8 cellular contexts compared by ENCODE assay signal in the genomic region with DNA sequence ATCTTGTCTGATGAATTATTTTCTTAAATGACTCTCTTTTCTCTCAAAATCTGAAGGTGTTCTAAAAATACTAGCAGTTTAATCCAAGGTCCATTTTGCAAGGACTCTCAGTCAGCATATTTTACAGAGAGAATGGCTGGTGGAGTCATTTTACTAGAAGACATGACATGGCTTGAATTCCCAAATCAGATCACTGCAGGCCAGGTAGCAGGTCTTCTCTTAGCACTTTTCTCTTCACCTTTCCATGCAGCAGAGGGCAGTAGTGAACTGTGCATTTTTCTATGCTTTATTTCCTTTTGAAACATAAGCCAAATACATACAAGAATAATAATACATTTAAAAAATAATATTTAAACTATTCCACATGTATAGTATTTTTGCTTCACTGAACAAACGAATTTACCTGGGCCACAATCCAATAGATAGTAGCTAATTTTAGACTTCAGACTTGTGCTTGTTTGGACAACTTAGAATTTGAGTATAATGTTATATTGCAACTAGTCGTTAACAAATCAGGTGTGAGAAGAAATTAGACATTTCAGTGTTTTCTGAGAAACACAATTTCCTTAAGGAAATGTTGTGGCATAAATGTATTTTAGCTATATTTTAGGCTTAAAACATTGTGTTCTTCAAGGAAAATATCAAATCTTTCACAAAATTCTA.
DNase-seq lines count a peak whose midpoint lies in the region; ATAC-seq and TF ChIP-seq lines count a peak whose summit lies in the region.
"Had no signal": no experiment of that assay in that cellular context is flagged by ENCODE, and none has a peak within 500 bp of the region (broad histone marks: within the 10 kb centered on the region; RNA-seq: fewer than 3 reads in every experiment).

No MANE protein-coding gene starts in this region.

- H2BK20ac ChIP-seq in IMR-90 (ENCODE audit: low read depth, low read length), result no peak overlapping the region

- H2BK15ac ChIP-seq in IMR-90 (ENCODE audit: low read depth, low read length), result no peak overlapping the region

- H3K9me3 ChIP-seq in IMR-90 (ENCODE audit: control insufficient read depth, insufficient read depth, low read length) (no peaks in the 10 kb centered on the region), lower lobe of right lung (no peaks in the 10 kb centered on the region)

- H3K4me1 ChIP-seq in IMR-90 (ENCODE audit: control insufficient read depth, insufficient read depth, low read length), result peaks cover 8% of the 10 kb centered on the region
- no peaks in the 10 kb centered on the region for H3K4me1 ChIP-seq in lower lobe of right lung

- H2BK120ac ChIP-seq in IMR-90 (ENCODE audit: low read depth, low read length), result peak overlapping the region; percentile 60; the same call in 1 of the 2 replicates

- H4K5ac ChIP-seq in IMR-90 (ENCODE audit: low read depth, low read length), result no peak overlapping the region

- in situ Hi-C loops in IMR-90 (cut with MboI; ENCODE audit: low sequenced_read_pairs), result loop anchor here (5.0 kb wide), 1 partner anchor 238 kb away; no protein-coding TSS in a partner anchor

- TF ChIP-seq CTCF in IMR-90 (conservative IDR thresholded peaks at IDR 0.05; ENCODE audit: low read depth, low read length) (peak; percentile 84), coronary artery (IDR thresholded peaks at IDR 0.05) (peak; percentile 46), lower lobe of right lung (IDR thresholded peaks at IDR 0.05) (peak; percentile 59)

- no peak overlapping the region for H3K4ac ChIP-seq in IMR-90 (ENCODE audit: low read depth, low read length)

- H2BK5ac ChIP-seq in IMR-90 (ENCODE audit: low read depth, low read length, poor library complexity, severe bottlenecking), result no peak overlapping the region

- no peak overlapping the region for H3K56ac ChIP-seq in IMR-90 (ENCODE audit: extremely low read depth, insufficient read depth, low read length)

- DNase-seq in GM03348 (ENCODE audit: low spot score) (peak; percentile 42), IMR-90 (peak; percentile 68), coronary artery (ENCODE audit: low spot score) (no peak), lower lobe of right lung (no peak)
- DNase-seq in stimulated activated naive CD4-positive, alpha-beta T cell (lab: John Stamatoyannopoulos, UW), result peak in 4 of 6 experiments; percentile 1 to 42 (median 18)

- H3K9me1 ChIP-seq in IMR-90 (ENCODE audit: insufficient read depth, low read length), result no peaks in the 10 kb centered on the region

- no peak overlapping the region for H2AK5ac ChIP-seq in IMR-90 (ENCODE audit: low read depth, low read length)

- H3K4me3 ChIP-seq in IMR-90 (ENCODE audit: insufficient read depth, low read depth, low read length) (no peak overlapping the region), coronary artery (no peak overlapping the region), lower lobe of right lung (no peak overlapping the region)

- H2AFZ ChIP-seq in IMR-90 (replicated peaks; ENCODE audit: low read length, poor library complexity), result no peak overlapping the region

- H3K9ac ChIP-seq in IMR-90 (ENCODE audit: low read depth, low read length), result no peak overlapping the region

- peak; percentile 89 for TF ChIP-seq RAD21 in IMR-90 (IDR thresholded peaks at IDR 0.05; ENCODE audit: low read length)

- H4K91ac ChIP-seq in IMR-90 (ENCODE audit: insufficient read depth, low read depth, low read length), result no peak overlapping the region

- dilution Hi-C loops in IMR-90 (cut with HindIII; ENCODE audit: low sequenced_read_pairs, unreplicated experiment), result no loop called here

- ATAC-seq in IMR-90 (ENCODE audit: low read depth) (peak; percentile 69; the same call in 1 of the 2 replicates), SK-N-SH treated with all-trans-retinoic acid at 6 μM for 48 hours (peak; percentile 63), lower lobe of right lung (no peak), GM18873 (IDR thresholded peaks at IDR 0.05; ENCODE audit: low FRiP score, unreplicated experiment) (no peak)
- ATAC-seq: activated naive CD4-positive, alpha-beta T cell treated with anti-CD3 and anti-CD28 coated beads, Interleukin-2, amount 50 U/mL, for 72 hours had no signal

- CTCF ChIA-PET in IMR-90 (lab: Yijun Ruan, JAX), result interaction anchor here (0.6 to 2.4 kb wide), 12 partner anchors 9 to 1032 kb away, joined by 3 to 5 read pairs (median 3); no protein-coding TSS in a partner anchor

- no peak overlapping the region for H3K27ac ChIP-seq in IMR-90 (ENCODE audit: insufficient read depth, low read length)
- no peak overlapping the region for H3K27ac ChIP-seq in coronary artery
- H3K27ac ChIP-seq in lower lobe of right lung, result no peak overlapping the region

- no peaks in the 10 kb centered on the region for H3K27me3 ChIP-seq in IMR-90 (ENCODE audit: control insufficient read depth, insufficient read depth, low read length)
- H3K27me3 ChIP-seq in lower lobe of right lung (ENCODE audit: low read depth), result no peaks in the 10 kb centered on the region

- no peak overlapping the region for H3K4me2 ChIP-seq in IMR-90 (ENCODE audit: low read depth, low read length)

- BruUV-seq in IMR-90 (replicated peaks; lab: Mats Ljungman, UMichigan), result no TSS peak

- H3K14ac ChIP-seq in IMR-90 (replicated peaks; ENCODE audit: low read depth, low read length), result no peak overlapping the region

- H4K8ac ChIP-seq in IMR-90 (ENCODE audit: low read depth in 2 of 2, low read length in 2 of 2), result no peak overlapping the region

- TF ChIP-seq POLR2A in IMR-90 (IDR thresholded peaks at IDR 0.05; ENCODE audit: low read depth, low read length), result no peak

- intact Hi-C loops in IMR-90 (cut with micrococcal nuclease) (loop anchor here (1.0 to 10.0 kb wide), 9 partner anchors 132 to 1161 kb away; partner anchors contain the start of gene PTGER4), lower lobe of right lung (cut with DNase I) (no loop called here)

- no peaks in the 10 kb centered on the region for H3K36me3 ChIP-seq in IMR-90 (ENCODE audit: control insufficient read depth, insufficient read depth, low read length)
- no peaks in the 10 kb centered on the region for H3K36me3 ChIP-seq in lower lobe of right lung

- no peak overlapping the region for H3K18ac ChIP-seq in IMR-90 (ENCODE audit: low read depth, low read length)

- no peaks in the 10 kb centered on the region for H3K79me1 ChIP-seq in IMR-90 (ENCODE audit: low read depth in 1 of 2, low read length in 2 of 2)

- POLR2A ChIA-PET in IMR-90 (lab: Charles Lee; ENCODE audit: unreplicated experiment), result interaction anchor here (0.6 kb wide), 1 partner anchor 235 kb away, joined by 3 read pairs; no protein-coding TSS in a partner anchor

- no CpG with 5 or more reads among the region's 2 CpGs for WGBS in IMR-90 (ENCODE audit: extremely low coverage in 2 of 2, insufficient read length in 1 of 2), 2 experiments

- H2AK9ac ChIP-seq in IMR-90 (replicated peaks; ENCODE audit: low read depth, low read length, poor library complexity), result no peak overlapping the region

- H3K23ac ChIP-seq in IMR-90 (ENCODE audit: low read depth, low read length), result no peak overlapping the region

- H4K20me1 ChIP-seq in IMR-90 (ENCODE audit: insufficient read depth, low read length), result no peaks in the 10 kb centered on the region

TF ChIP-seq in IMR-90, 13 proteins besides CTCF, POLR2A, EP300 and RAD21 (continues in another document):
- TF ChIP-seq SMC3 (IDR thresholded peaks at IDR 0.05; ENCODE audit: low read depth, low read length) (peak; percentile 91), MXI1 (IDR thresholded peaks at IDR 0.05; ENCODE audit: borderline replicate concordance, low read depth, low read length) (no peak), USF2 (IDR thresholded peaks at IDR 0.05; ENCODE audit: low read depth, low read length) (no peak), NFE2L2 (IDR thresholded peaks at IDR 0.05; ENCODE audit: low read depth, low read length) (no peak), ELK1 (IDR thresholded peaks at IDR 0.05; ENCODE audit: borderline replicate concordance, low read depth, low read length) (no peak)

TF ChIP-seq in SK-N-SH treated with all-trans-retinoic acid at 6 μM for 48 hours, 23 proteins besides CTCF, POLR2A, EP300 and RAD21:
- TF ChIP-seq ARNTL (CRISPR knock-in tag; IDR thresholded peaks at IDR 0.05; ENCODE audit: borderline replicate concordance, low read depth) (no peak), ZFP3 (CRISPR knock-in tag; IDR thresholded peaks at IDR 0.05) (no peak), ZNF70 (CRISPR knock-in tag; IDR thresholded peaks at IDR 0.05) (no peak), RARB (CRISPR knock-in tag; IDR thresholded peaks at IDR 0.05) (no peak), OSR1 (CRISPR knock-in tag; IDR thresholded peaks at IDR 0.05) (no peak), BACH2 (CRISPR knock-in tag; IDR thresholded peaks at IDR 0.05; ENCODE audit: borderline replicate concordance) (no peak)

Comparison
In these comparisons a context has a peak if more than half of its experiments do, and no peak if none do; other contexts are left out.
1. DNase-seq: peak in GM03348 (single experiment), IMR-90 (single experiment) and stimulated activated naive CD4-positive, alpha-beta T cell (4 of 6); none in coronary artery (single experiment) and lower lobe of right lung (single experiment).
2. ATAC-seq: peak in IMR-90 (single experiment) and SK-N-SH treated with all-trans-retinoic acid at 6 μM for 48 hours (single experiment); none in lower lobe of right lung (0 of 2) and GM18873 (single experiment).
3. Peak in every context shown above with its lines, with median percentiles within 50 percentile points of each other: CTCF ChIP-seq.